Comparison of ENCODE assay signal across 11 cellular contexts in genomic region chr18:46278481-46279465, GRCh38.
DNase-seq lines count a peak whose midpoint lies in the region; ATAC-seq, FAIRE-seq and TF ChIP-seq lines count a peak whose summit lies in the region.
"Had no signal": no experiment of that assay in that cellular context is flagged by ENCODE, and none has a peak within 500 bp of the region (broad histone marks: within the 10 kb centered on the region; RNA-seq: fewer than 3 reads in every experiment).

No MANE protein-coding gene starts in this region.

- no peaks in the 10 kb centered on the region for H3K9me2 ChIP-seq in SK-N-SH

- H3K9me3 ChIP-seq in SK-N-SH = no peaks in the 10 kb centered on the region
- H3K9me3 ChIP-seq in fibroblast of lung (ENCODE audit: control insufficient read depth, insufficient read depth, low read depth, low read length) = no peaks in the 10 kb centered on the region
- no peaks in the 10 kb centered on the region for H3K9me3 ChIP-seq in prostate gland

- TF ChIP-seq POLR2A in prostate gland (IDR thresholded peaks at IDR 0.05) = no peak

- no peak for TF ChIP-seq RAD21 in SK-N-SH (IDR thresholded peaks at IDR 0.05; ENCODE audit: low read length)

- FAIRE-seq in GM19239 (lab: Jason Lieb, UNC) = no peak

- H3K27ac ChIP-seq in SK-N-SH (ENCODE audit: low read depth in 2 of 2, low read length in 1 of 2) (no peak overlapping the region), fibroblast of lung (ENCODE audit: insufficient read depth, low read length) (no peak overlapping the region), prostate gland (no peak overlapping the region)

- H3K4me2 ChIP-seq in SK-N-SH (peak overlapping the region; percentile 28; the same call in 1 of the 2 replicates), fibroblast of lung (ENCODE audit: extremely low read depth, insufficient read depth, low read length) (no peak overlapping the region)

- no peaks in the 10 kb centered on the region for H4K20me1 ChIP-seq in SK-N-SH (ENCODE audit: insufficient read depth)
- no peaks in the 10 kb centered on the region for H4K20me1 ChIP-seq in fibroblast of lung (ENCODE audit: control insufficient read depth, extremely low read depth, insufficient read depth, low read length)

- POLR2A ChIA-PET in SK-N-SH (lab: Yijun Ruan, JAX) = no interaction called here

- H3K4me3 ChIP-seq in SK-N-SH (ENCODE audit: low read depth in 2 of 2, low read length in 1 of 2) (no peak overlapping the region), fibroblast of lung (replicated peaks in 1 of 4; ENCODE audit: control extremely low read depth in 1 of 4, insufficient read depth in 1 of 4, low read depth in 3 of 4, low read length in 4 of 4) (no peak overlapping the region), prostate gland (no peak overlapping the region)

- H3K9ac ChIP-seq in SK-N-SH (no peak overlapping the region), fibroblast of lung (ENCODE audit: insufficient read depth, low read length) (no peak overlapping the region)

- no peaks in the 10 kb centered on the region for H3K36me3 Mint-ChIP-seq in activated naive CD4-positive, alpha-beta T cell treated with anti-CD3 and anti-CD28 coated beads, Interleukin-2, amount 50 U/mL, for 72 hours

- intact Hi-C loops in prostate gland (cut with DNase I) = no loop called here

- H2AFZ ChIP-seq in SK-N-SH (ENCODE audit: low read depth) (no peak overlapping the region), fibroblast of lung (ENCODE audit: low read length) (no peak overlapping the region)

- H3K4me1 ChIP-seq in SK-N-SH (ENCODE audit: control insufficient read depth in 1 of 2, insufficient read depth in 2 of 2, low read depth in 1 of 2, low read length in 1 of 2) = peaks cover 12 to 22% of the 10 kb centered on the region in 2 experiments; a peak in 2 of 4 replicates
- H3K4me1 ChIP-seq in fibroblast of lung (ENCODE audit: control insufficient read depth, extremely low read depth, insufficient read depth, low read length) = peaks cover 3% of the 10 kb centered on the region
- no peaks in the 10 kb centered on the region for H3K4me1 ChIP-seq in prostate gland (replicated peaks)

- TF ChIP-seq CTCF in SK-N-SH (IDR thresholded peaks at IDR 0.05) (no peak), fibroblast of lung (conservative IDR thresholded peaks at IDR 0.05 in 1 of 2, IDR thresholded peaks at IDR 0.05 in 1 of 2; ENCODE audit: low read depth in 1 of 2, low read length in 2 of 2) (no peak), prostate gland (IDR thresholded peaks at IDR 0.05) (no peak)

- DNase-seq in activated naive CD4-positive, alpha-beta T cell treated with anti-CD3 and anti-CD28 coated beads, Interleukin-2, amount 50 U/mL, for 72 hours (ENCODE audit: low spot score in 2 of 2) = peak in 1 of 2 donors; percentile 26
- no peak for DNase-seq in activated naive CD4-positive, alpha-beta T cell (lab: John Stamatoyannopoulos, UW)
- DNase-seq in SK-N-SH (no peak), fibroblast of lung (ENCODE audit: low read depth in 2 of 2) (peak; percentile 37 to 74), smooth muscle cell of the brain vasculature (ENCODE audit: low read depth, low spot score) (peak; percentile 89), prostate gland (ENCODE audit: low spot score) (no peak), COR-L47 (lab: John Stamatoyannopoulos, UW) (no peak), GM19239 (ENCODE audit: insufficient read length, low spot score) (no peak)
- DNase-seq: activated naive CD8-positive, alpha-beta T cell treated with anti-CD3 and anti-CD28 coated beads, Interleukin-2, amount 10 ng/mL, durations not matched to agents 7 days and 5 days; mesendoderm; NCI-H187 treated with DMSO at 0.1 percent for 48 hours had no signal

- no peaks in the 10 kb centered on the region for H3K9me3 Mint-ChIP-seq in activated naive CD4-positive, alpha-beta T cell treated with anti-CD3 and anti-CD28 coated beads, Interleukin-2, amount 50 U/mL, for 72 hours
- H3K9me3 Mint-ChIP-seq: activated naive CD8-positive, alpha-beta T cell treated with anti-CD3 and anti-CD28 coated beads, Interleukin-2, amount 10 ng/mL, durations not matched to agents 7 days and 5 days had no signal

- CTCF ChIA-PET in SK-N-SH (lab: Yijun Ruan, JAX) = interaction anchor here (1.0 to 14.1 kb wide), 6 partner anchors 105 to 380 kb away, joined by 4 to 328 read pairs (median 60); partner anchors contain the start of gene LOXHD1

- no peak for ATAC-seq in activated naive CD4-positive, alpha-beta T cell treated with anti-CD3 and anti-CD28 coated beads, Interleukin-2, amount 50 U/mL, for 72 hours

- H3F3A ChIP-seq in SK-N-SH (replicated peaks; ENCODE audit: insufficient read depth) = no peaks in the 10 kb centered on the region

- WGBS in SK-N-SH (ENCODE audit: low lambda C conversion rate) = 47% methylated on average over 10 of the region's 10 CpGs
- WGBS in prostate gland = 25% methylated on average over 10 of the region's 10 CpGs

- H3K79me2 ChIP-seq in SK-N-SH (ENCODE audit: insufficient read depth) (no peaks in the 10 kb centered on the region), fibroblast of lung (ENCODE audit: control insufficient read depth, insufficient read depth, low read length) (no peaks in the 10 kb centered on the region)

- TF ChIP-seq EP300 in SK-N-SH (IDR thresholded peaks at IDR 0.05; ENCODE audit: borderline replicate concordance in 1 of 2, low read depth in 1 of 2, low read length in 1 of 2) = peak in 1 of 2 experiments; percentile 66; a peak in 1 of 4 replicates

- peak overlapping the region; percentile 29 to 59 for H3K27ac Mint-ChIP-seq in activated naive CD4-positive, alpha-beta T cell treated with anti-CD3 and anti-CD28 coated beads, Interleukin-2, amount 50 U/mL, for 72 hours
- H3K27ac Mint-ChIP-seq: activated naive CD8-positive, alpha-beta T cell treated with anti-CD3 and anti-CD28 coated beads, Interleukin-2, amount 10 ng/mL, durations not matched to agents 7 days and 5 days had no signal

- H3K27me3 ChIP-seq in SK-N-SH (ENCODE audit: insufficient read depth) = no peaks in the 10 kb centered on the region
- no peaks in the 10 kb centered on the region for H3K27me3 ChIP-seq in fibroblast of lung (ENCODE audit: control insufficient read depth, insufficient read depth, low read length)
- no peaks in the 10 kb centered on the region for H3K27me3 ChIP-seq in prostate gland (replicated peaks; ENCODE audit: insufficient read depth)

- H3K36me3 ChIP-seq in SK-N-SH (replicated peaks in 1 of 2; ENCODE audit: control insufficient read depth in 1 of 2, insufficient read depth in 2 of 2, low read length in 1 of 2) (no peaks in the 10 kb centered on the region), fibroblast of lung (ENCODE audit: control insufficient read depth, insufficient read depth, low read length) (no peaks in the 10 kb centered on the region), prostate gland (no peaks in the 10 kb centered on the region)

TF ChIP-seq in SK-N-SH, 30 proteins besides CTCF, POLR2A, EP300 and RAD21 (continues in another document):
- TF ChIP-seq YY1 (IDR thresholded peaks at IDR 0.05; ENCODE audit: low read depth) = no peak
- no peak for TF ChIP-seq TAF1 (IDR thresholded peaks at IDR 0.05; ENCODE audit: borderline replicate concordance, low read depth, low read length)
- TF ChIP-seq USF2 (IDR thresholded peaks at IDR 0.05; ENCODE audit: borderline replicate concordance, low read depth, low read length) = no peak
- TF ChIP-seq MEF2A (IDR thresholded peaks at IDR 0.05; ENCODE audit: borderline replicate concordance, low read depth) = no peak
- TF ChIP-seq POLR2AphosphoS5 (IDR thresholded peaks at IDR 0.05; ENCODE audit: low read depth, low read length) = peak; percentile 51; the same call in 1 of the 2 replicates
- no peak for TF ChIP-seq ELF1 (IDR thresholded peaks at IDR 0.05)
- no peak for TF ChIP-seq RXRA (IDR thresholded peaks at IDR 0.05; ENCODE audit: borderline replicate concordance, low read depth)
- TF ChIP-seq NRF1 (IDR thresholded peaks at IDR 0.05; ENCODE audit: low read depth, low read length) = no peak
- TF ChIP-seq EZH2phosphoT487 (IDR thresholded peaks at IDR 0.05; ENCODE audit: borderline replicate concordance, low read depth) = no peak
- 0 out of 2 replicates have a peak, but pooled peaks have one; percentile 21 for TF ChIP-seq ZBTB33 (IDR thresholded peaks at IDR 0.05; ENCODE audit: borderline replicate concordance, low read depth)
- TF ChIP-seq FOSL2 (IDR thresholded peaks at IDR 0.05; ENCODE audit: borderline replicate concordance, low read depth) = no peak; the same call in 1 of the 2 replicates
- peak; percentile 75 for TF ChIP-seq MAX (IDR thresholded peaks at IDR 0.05; ENCODE audit: low read depth)
- peak; percentile 91 for TF ChIP-seq USF1 (IDR thresholded peaks at IDR 0.05; ENCODE audit: borderline replicate concordance, low read depth)

Comparison
In these comparisons a context has a peak if more than half of its experiments do, and no peak if none do; other contexts are left out.
1. DNase-seq: peak in fibroblast of lung (2 of 2) and smooth muscle cell of the brain vasculature (single experiment); none in activated naive CD4-positive, alpha-beta T cell (0 of 4), SK-N-SH (single experiment), prostate gland (single experiment), COR-L47 (single experiment) and GM19239 (single experiment).